8 cellular contexts compared by ENCODE assay signal in the genomic region with DNA sequence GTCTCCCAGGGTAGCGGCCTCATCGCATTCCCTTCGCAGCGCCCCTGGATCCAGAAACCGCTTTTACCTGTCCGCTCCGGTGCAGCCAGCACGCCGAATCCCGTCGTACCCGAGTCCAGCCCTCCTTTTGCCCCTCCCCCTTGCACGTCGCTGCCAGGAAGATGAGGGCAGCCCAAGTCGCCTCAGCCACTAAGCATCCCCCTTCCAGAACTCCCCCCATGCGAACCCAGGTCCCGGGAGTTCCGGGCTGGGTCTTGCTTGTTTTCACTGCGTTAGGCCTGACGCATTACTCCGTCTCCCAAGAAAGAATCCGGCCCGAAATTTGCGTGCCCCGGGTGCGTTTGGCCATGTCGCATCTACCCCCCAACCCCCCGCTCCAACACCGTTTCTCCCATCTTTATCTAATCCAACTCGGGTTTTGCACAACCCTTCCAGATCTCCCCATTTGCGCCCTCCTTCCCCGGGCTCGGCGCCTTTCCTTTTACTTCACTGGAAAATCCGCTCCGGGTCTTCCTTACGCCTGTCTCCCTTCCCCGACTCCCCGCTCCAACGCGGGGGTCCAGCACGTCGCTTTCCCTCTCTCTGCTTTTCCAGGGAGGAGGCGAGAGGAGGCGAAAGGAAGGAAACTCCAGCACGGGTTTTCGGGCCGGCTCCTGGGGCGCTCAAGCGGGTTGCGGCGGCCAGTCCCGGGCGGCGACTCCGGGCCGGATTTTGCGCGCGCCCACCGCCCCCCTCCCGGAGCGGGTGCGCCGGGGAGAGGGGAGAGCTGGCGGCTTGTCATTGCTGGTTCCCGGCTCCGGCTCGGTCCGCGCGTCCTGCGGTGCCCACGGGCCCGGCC.
DNase-seq lines count a peak whose midpoint lies in the region; ATAC-seq and TF ChIP-seq lines count a peak whose summit lies in the region.
"Not testable (repeated sequence)": the region's sequence is repeated elsewhere in the genome, so short reads cannot be mapped to it uniquely, and the experiment has no call there.

No MANE protein-coding gene starts in this region.

- peaks cover 30% of the 10 kb centered on the region for H3K4me1 Mint-ChIP-seq in CD8-positive, alpha-beta T cell (ENCODE audit: low read depth)

- H3K27ac Mint-ChIP-seq in CD8-positive, alpha-beta T cell = peak overlapping the region; percentile 80

- not testable (repeated sequence) for H3K9me3 ChIP-seq in CD8-positive, alpha-beta T cell (ENCODE audit: low read length); mucosa of descending colon

- peak; percentile 73 for ATAC-seq in CD8-positive, alpha-beta T cell
- ATAC-seq in SK-N-SH treated with all-trans-retinoic acid at 6 μM for 48 hours (peak; percentile 85), mucosa of descending colon (peak; percentile 79)

- H3K4me3 Mint-ChIP-seq in CD8-positive, alpha-beta T cell = peak overlapping the region; percentile 95

- DNase-seq in CD8-positive, alpha-beta T cell = peak; percentile 53 to 78 (median 70)
- DNase-seq in H7 = peak; percentile 93
- peak; percentile 87 for DNase-seq in NCI-H146 treated with DMSO at 0.1 percent for 48 hours (lab: John Stamatoyannopoulos, UW; ENCODE audit: unreplicated experiment)
- peak in 3 of 4 experiments; percentile 32 to 71 (median 48) for DNase-seq in activated naive CD4-positive, alpha-beta T cell (lab: John Stamatoyannopoulos, UW)
- peak; percentile 85 for DNase-seq in fibroblast of mammary gland (ENCODE audit: low read depth)
- peak; percentile 79 to 90 (median 89) for DNase-seq in mucosa of descending colon
- DNase-seq in stimulated activated CD4-positive, alpha-beta T cell treated with anti-CD3 and anti-CD28 coated beads, TNF-alpha, amount 100 ng/mL, for 48 hours (ENCODE audit: low read depth in 3 of 3) = peak in 2 of 3 donors; percentile 46 to 64

- not testable (repeated sequence) for H3K9me3 Mint-ChIP-seq in CD8-positive, alpha-beta T cell

- H3K27me3 ChIP-seq in CD8-positive, alpha-beta T cell (ENCODE audit: insufficient read depth, low read length); H7 (ENCODE audit: control insufficient read depth, insufficient read depth, low read length): not testable (repeated sequence)

- H3K4me1 ChIP-seq in CD8-positive, alpha-beta T cell (ENCODE audit: insufficient read depth, low read length); mucosa of descending colon (ENCODE audit: low read depth): not testable (repeated sequence)

- not testable (repeated sequence) for TF ChIP-seq CTCF in CD8-positive, alpha-beta T cell (IDR thresholded peaks at IDR 0.05); fibroblast of mammary gland (conservative IDR thresholded peaks at IDR 0.05; ENCODE audit: control insufficient read depth, insufficient read depth, low read depth, low read length); mucosa of descending colon (IDR thresholded peaks at IDR 0.05)

- CTCF ChIA-PET in CD8-positive, alpha-beta T cell (lab: Charles Lee) = interaction anchor here (1.0 kb wide), 1 partner anchor 232 kb away, joined by 3 read pairs; a partner anchor contains a TSS

- intact Hi-C loops in CD8-positive, alpha-beta T cell (cut with DNase I, micrococcal nuclease) = loop anchor here (1.0 to 5.0 kb wide), 3 partner anchors 11 to 331 kb away; a partner anchor contains a TSS
- intact Hi-C loops in mucosa of descending colon (cut with DNase I, micrococcal nuclease) = not testable (repeated sequence)

- POLR2A ChIA-PET in CD8-positive, alpha-beta T cell (lab: Charles Lee) = not testable (repeated sequence)

- peak overlapping the region; percentile 93 for H3K4me3 ChIP-seq in CD8-positive, alpha-beta T cell (ENCODE audit: low read depth, low read length)
- peak overlapping the region; percentile 64 for H3K4me3 ChIP-seq in H7 (ENCODE audit: insufficient read depth, low read depth, low read length)
- peak overlapping the region; percentile 60 for H3K4me3 ChIP-seq in fibroblast of mammary gland (ENCODE audit: control insufficient read depth, low read depth, low read length)
- H3K4me3 ChIP-seq in mucosa of descending colon = peak overlapping the region; percentile 51

- not testable (repeated sequence) for H3K36me3 Mint-ChIP-seq in CD8-positive, alpha-beta T cell

- H3K27ac ChIP-seq in CD8-positive, alpha-beta T cell (ENCODE audit: low read depth, low read length) = peak overlapping the region; percentile 27

- not testable (repeated sequence) for H3K27me3 Mint-ChIP-seq in CD8-positive, alpha-beta T cell (ENCODE audit: low read depth)

- not testable (repeated sequence) for H3K36me3 ChIP-seq in CD8-positive, alpha-beta T cell (ENCODE audit: insufficient read depth, low read length); H7 (replicated peaks; ENCODE audit: control insufficient read depth, insufficient read depth, low read length); mucosa of descending colon (ENCODE audit: low read depth)

TF ChIP-seq in SK-N-SH treated with all-trans-retinoic acid at 6 μM for 48 hours, 23 proteins besides CTCF, POLR2A, EP300 and RAD21:
- TF ChIP-seq, protein P1, sequence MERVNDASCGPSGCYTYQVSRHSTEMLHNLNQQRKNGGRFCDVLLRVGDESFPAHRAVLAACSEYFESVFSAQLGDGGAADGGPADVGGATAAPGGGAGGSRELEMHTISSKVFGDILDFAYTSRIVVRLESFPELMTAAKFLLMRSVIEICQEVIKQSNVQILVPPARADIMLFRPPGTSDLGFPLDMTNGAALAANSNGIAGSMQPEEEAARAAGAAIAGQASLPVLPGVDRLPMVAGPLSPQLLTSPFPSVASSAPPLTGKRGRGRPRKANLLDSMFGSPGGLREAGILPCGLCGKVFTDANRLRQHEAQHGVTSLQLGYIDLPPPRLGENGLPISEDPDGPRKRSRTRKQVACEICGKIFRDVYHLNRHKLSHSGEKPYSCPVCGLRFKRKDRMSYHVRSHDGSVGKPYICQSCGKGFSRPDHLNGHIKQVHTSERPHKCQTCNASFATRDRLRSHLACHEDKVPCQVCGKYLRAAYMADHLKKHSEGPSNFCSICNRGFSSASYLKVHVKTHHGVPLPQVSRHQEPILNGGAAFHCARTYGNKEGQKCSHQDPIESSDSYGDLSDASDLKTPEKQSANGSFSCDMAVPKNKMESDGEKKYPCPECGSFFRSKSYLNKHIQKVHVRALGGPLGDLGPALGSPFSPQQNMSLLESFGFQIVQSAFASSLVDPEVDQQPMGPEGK (CRISPR knock-in tag; IDR thresholded peaks at IDR 0.05; ENCODE audit: borderline replicate concordance) = peak; percentile 94

Comparison
In these comparisons a context has a peak if more than half of its experiments do, and no peak if none do; other contexts are left out.
1. Peak in every context shown above with its lines: DNase-seq, ATAC-seq, H3K4me3 ChIP-seq and H3K27ac ChIP-seq.